In genomic region chr19:40827386-40828247, GRCh38 we compare ENCODE assay signal across 23 cellular contexts. TPM values are rescaled to one million over a fixed set of nuclear protein-coding genes. Genes with fewer than 3 reads are reported as not detected.
DNase-seq lines count a peak whose midpoint lies in the region; ATAC-seq and TF ChIP-seq lines count a peak whose summit lies in the region.
"Had no signal": no experiment of that assay in that cellular context is flagged by ENCODE, and none has a peak within 500 bp of the region (broad histone marks: within the 10 kb centered on the region; RNA-seq: fewer than 3 reads in every experiment).

No MANE protein-coding gene starts in this region.

- TF ChIP-seq POLR2A in body of pancreas (IDR thresholded peaks at IDR 0.05), result no peak

- peaks cover 18% of the 10 kb centered on the region for H3K4me1 ChIP-seq in CD8-positive, alpha-beta memory T cell (ENCODE audit: insufficient read depth, low read length)
- peaks cover 36% of the 10 kb centered on the region for H3K4me1 ChIP-seq in body of pancreas
- H3K4me1 ChIP-seq: psoas muscle had no signal

- H3K4me3 ChIP-seq in CD8-positive, alpha-beta memory T cell (ENCODE audit: low read length), result no peak overlapping the region
- no peak overlapping the region for H3K4me3 ChIP-seq in body of pancreas
- H3K4me3 ChIP-seq: cardiac muscle cell, mucosa of descending colon, psoas muscle, tibial artery had no signal

- H3K36me3 Mint-ChIP-seq in CD14-positive monocyte, result peaks cover 8 to 9% of the 10 kb centered on the region in 2 donors
- peaks cover 5 to 15% (median 7%) of the 10 kb centered on the region in 3 donors for H3K36me3 Mint-ChIP-seq in CD8-positive, alpha-beta memory T cell
- peaks cover 12% of the 10 kb centered on the region for H3K36me3 Mint-ChIP-seq in central memory CD8-positive, alpha-beta T cell (ENCODE audit: insufficient read depth)

- no peak overlapping the region for H3K4me3 Mint-ChIP-seq in CD14-positive monocyte
- H3K4me3 Mint-ChIP-seq in CD8-positive, alpha-beta memory T cell, result peak overlapping the region in 6 of 7 donors; percentile 8 to 73 (median 41)
- peak overlapping the region; percentile 52 for H3K4me3 Mint-ChIP-seq in central memory CD8-positive, alpha-beta T cell
- H3K4me3 Mint-ChIP-seq: HFFc6 had no signal

- DNase-seq in CD14-positive monocyte (ENCODE audit: low spot score), result no peak
- no peak for DNase-seq in CD8-positive, alpha-beta memory T cell
- DNase-seq in central memory CD8-positive, alpha-beta T cell (ENCODE audit: low spot score in 2 of 2), result no peak
- DNase-seq in mucosa of gallbladder (ENCODE audit: low spot score), result peak; percentile 5
- no peak for DNase-seq in body of pancreas
- DNase-seq in DMS 273 (lab: John Stamatoyannopoulos, UW; ENCODE audit: unreplicated experiment), result no peak
- no peak for DNase-seq in glomerular visceral epithelial cell (ENCODE audit: extremely low spot score)
- DNase-seq: DMS79, foreskin melanocyte, HFFc6, mucosa of descending colon, NCI-H1048, NCI-H2081, NCI-H345, psoas muscle, small intestine had no signal

- peaks cover 49% of the 10 kb centered on the region for H3K4me1 Mint-ChIP-seq in CD14-positive monocyte
- peaks cover 26 to 48% (median 37%) of the 10 kb centered on the region in 3 donors for H3K4me1 Mint-ChIP-seq in CD8-positive, alpha-beta memory T cell
- H3K4me1 Mint-ChIP-seq in central memory CD8-positive, alpha-beta T cell, result peaks cover 49% of the 10 kb centered on the region

- H3K27me3 ChIP-seq in CD8-positive, alpha-beta memory T cell (ENCODE audit: insufficient read depth, low read length, poor library complexity, severe bottlenecking), result no peaks in the 10 kb centered on the region
- no peaks in the 10 kb centered on the region for H3K27me3 ChIP-seq in body of pancreas
- H3K27me3 ChIP-seq: cardiac muscle cell, tibial artery had no signal

- 91 to 93% methylated on average over 22 of the region's 22 CpGs for WGBS in body of pancreas, 2 donors

- H3K9me3 ChIP-seq in CD8-positive, alpha-beta memory T cell (ENCODE audit: low read length), result no peaks in the 10 kb centered on the region
- H3K9me3 ChIP-seq in body of pancreas, result no peaks in the 10 kb centered on the region
- H3K9me3 ChIP-seq: mucosa of descending colon, psoas muscle, tibial artery had no signal

- intact Hi-C loops in CD14-positive monocyte (cut with micrococcal nuclease) (no loop called here), body of pancreas (cut with DNase I) (no loop called here)

- peak overlapping the region in 4 of 7 donors; percentile 46 to 82 (median 70) for H3K27ac Mint-ChIP-seq in CD14-positive monocyte
- peak overlapping the region; percentile 81 to 98 (median 94) for H3K27ac Mint-ChIP-seq in CD8-positive, alpha-beta memory T cell
- peak overlapping the region; percentile 94 for H3K27ac Mint-ChIP-seq in central memory CD8-positive, alpha-beta T cell (ENCODE audit: low read depth)
- H3K27ac Mint-ChIP-seq: HFFc6 had no signal

- peak overlapping the region; percentile 41 for H3K27ac ChIP-seq in CD8-positive, alpha-beta memory T cell (ENCODE audit: low read depth, low read length)
- H3K27ac ChIP-seq in body of pancreas, result no peak overlapping the region
- H3K27ac ChIP-seq: cardiac muscle cell, psoas muscle, tibial artery had no signal

- ATAC-seq in central memory CD8-positive, alpha-beta T cell (replicated peaks; ENCODE audit: extremely low read depth, poor library complexity, severe bottlenecking), result no peak
- ATAC-seq in body of pancreas (no peak), HG02763 (IDR thresholded peaks at IDR 0.05; ENCODE audit: unreplicated experiment) (no peak)
- ATAC-seq: psoas muscle, Right ventricle myocardium inferior had no signal

- H3K36me3 ChIP-seq in CD8-positive, alpha-beta memory T cell (ENCODE audit: insufficient read depth, low read length), result no peaks in the 10 kb centered on the region
- H3K36me3 ChIP-seq in body of pancreas (replicated peaks in 1 of 2; ENCODE audit: insufficient read depth in 1 of 2, low read depth in 2 of 2), result no peaks in the 10 kb centered on the region
- H3K36me3 ChIP-seq: cardiac muscle cell had no signal

- TF ChIP-seq CTCF in CD14-positive monocyte (IDR thresholded peaks at IDR 0.05) (no peak), body of pancreas (IDR thresholded peaks at IDR 0.05) (no peak)

- CTCF ChIA-PET in CD8-positive, alpha-beta memory T cell (lab: Charles Lee), result interaction anchor here (1.6 kb wide), 1 partner anchor 22 kb away, joined by 5 read pairs; no protein-coding TSS in a partner anchor

- POLR2A ChIA-PET in CD8-positive, alpha-beta memory T cell (lab: Charles Lee), result no interaction called here

- H3K9me3 Mint-ChIP-seq in CD14-positive monocyte, result peaks cover 0 to 2% (median 0%) of the 10 kb centered on the region in 7 donors
- peaks cover 0 to 1% (median 0%) of the 10 kb centered on the region in 5 donors for H3K9me3 Mint-ChIP-seq in CD8-positive, alpha-beta memory T cell
- H3K9me3 Mint-ChIP-seq in central memory CD8-positive, alpha-beta T cell, result no peaks in the 10 kb centered on the region
- H3K9me3 Mint-ChIP-seq: HFFc6 had no signal

- H3K27me3 Mint-ChIP-seq in CD14-positive monocyte (ENCODE audit: low read depth in 3 of 3), result peaks cover 0 to 6% (median 1%) of the 10 kb centered on the region in 3 donors
- peaks cover 0 to 2% of the 10 kb centered on the region in 2 donors for H3K27me3 Mint-ChIP-seq in CD8-positive, alpha-beta memory T cell
- H3K27me3 Mint-ChIP-seq in central memory CD8-positive, alpha-beta T cell, result no peaks in the 10 kb centered on the region

RNA-seq across cellular contexts. Expression of gene CYP2A6, which starts 22.6 kb away (rescaled TPM):
- polyA plus RNA-seq in CD14-positive monocyte, result not detected
- total RNA-seq in CD8-positive, alpha-beta memory T cell, result not detected
- not detected for polyA plus RNA-seq in CD8-positive, alpha-beta memory T cell
- total RNA-seq in mucosa of gallbladder, result 1.9 TPM
- total RNA-seq in body of pancreas, result not detected
- total RNA-seq: epithelial cell of proximal tubule, HFFc6, LHCN-M2, lower leg skin, Right ventricle myocardium inferior had no signal
- polyA plus RNA-seq: cardiac muscle cell, psoas muscle had no signal

RNA-seq across cellular contexts. Expression of gene EGLN2, which starts 28.6 kb away (rescaled TPM):
- polyA plus RNA-seq in CD14-positive monocyte, result 10 to 100 TPM; 60.6 to 76.8 TPM
- total RNA-seq in CD8-positive, alpha-beta memory T cell, result 100 to 1,000 TPM; 101 to 103 TPM
- polyA plus RNA-seq in CD8-positive, alpha-beta memory T cell, result 174 TPM
- total RNA-seq in mucosa of gallbladder (114 TPM), body of pancreas (10 to 100 TPM; 50.8 to 51.4 TPM)

RNA-seq across cellular contexts. Expression of gene RAB4B, which starts 49.6 kb away (rescaled TPM):
- polyA plus RNA-seq in CD14-positive monocyte, result 100 to 1,000 TPM in 1 of 2 donors, 10 to 100 TPM in 1; 89.4 to 108 TPM
- 10 to 100 TPM; 24.2 to 27.2 TPM for total RNA-seq in CD8-positive, alpha-beta memory T cell
- 95.2 TPM for polyA plus RNA-seq in CD8-positive, alpha-beta memory T cell
- total RNA-seq in mucosa of gallbladder (54.4 TPM), body of pancreas (10 to 100 TPM; 20.4 to 23.3 TPM)

RNA-seq across cellular contexts. Expression of gene MIA, which starts 52.3 kb away (rescaled TPM):
- not detected for polyA plus RNA-seq in CD14-positive monocyte
- 1 to 10 TPM in 1 of 2 experiments, under 1 TPM in 1; 0.89 to 1.1 TPM for total RNA-seq in CD8-positive, alpha-beta memory T cell
- polyA plus RNA-seq in CD8-positive, alpha-beta memory T cell, result not detected
- total RNA-seq in mucosa of gallbladder, result 4.5 TPM
- 1 to 10 TPM in 1 of 2 donors, not detected in 1; 5.9 TPM for total RNA-seq in body of pancreas
- total RNA-seq: cardiac muscle cell, epithelial cell of proximal tubule, HFFc6, LHCN-M2, Right ventricle myocardium inferior had no signal
- polyA plus RNA-seq: cardiac muscle cell had no signal

RNA-seq across cellular contexts. Expression of gene CYP2A7, which starts 54.4 kb away (rescaled TPM):
- polyA plus RNA-seq in CD14-positive monocyte, result not detected
- not detected for total RNA-seq in CD8-positive, alpha-beta memory T cell
- not detected for polyA plus RNA-seq in CD8-positive, alpha-beta memory T cell
- total RNA-seq in mucosa of gallbladder (0.72 TPM), body of pancreas (not detected)
- total RNA-seq: cardiac muscle cell, epithelial cell of proximal tubule, HFFc6, LHCN-M2, lower leg skin, mucosa of descending colon, Right ventricle myocardium inferior had no signal
- polyA plus RNA-seq: cardiac muscle cell, psoas muscle had no signal

Comparison
In these comparisons a context has a peak if more than half of its experiments do, and no peak if none do; other contexts are left out.
1. H3K4me3 Mint-ChIP-seq: peak in CD8-positive, alpha-beta memory T cell (6 of 7) and central memory CD8-positive, alpha-beta T cell (single experiment); none in CD14-positive monocyte (0 of 2).
2. Peak in every context shown above with its lines, with median percentiles within 50 percentile points of each other: H3K27ac Mint-ChIP-seq.